Comparison of ENCODE assay signal across 1 cellular context in genomic region chr11:66222358-66223149, GRCh38.
TF ChIP-seq lines count a peak whose summit lies in the region.

No MANE protein-coding gene starts in this region.

TF ChIP-seq in HepG2, 621 proteins besides CTCF, POLR2A, EP300 and RAD21 (continued from another document and continues in another):
- TF ChIP-seq NFAT5 (CRISPR knock-in tag; IDR thresholded peaks at IDR 0.05) = no peak
- peak; percentile 62 for TF ChIP-seq MNT (IDR thresholded peaks at IDR 0.05)
- no peak for TF ChIP-seq ZBTB21 (CRISPR knock-in tag; IDR thresholded peaks at IDR 0.05)
- no peak for TF ChIP-seq ZNF280D (CRISPR knock-in tag; IDR thresholded peaks at IDR 0.05)
- no peak for TF ChIP-seq ZNF562 (CRISPR knock-in tag; IDR thresholded peaks at IDR 0.05; ENCODE audit: borderline replicate concordance)
- no peak for TF ChIP-seq RBM22 (optimal IDR thresholded peaks at IDR 0.05; ENCODE audit: low read length)
- no peak for TF ChIP-seq ZNF558 (CRISPR knock-in tag; IDR thresholded peaks at IDR 0.05; ENCODE audit: borderline replicate concordance)
- TF ChIP-seq MED13 (CRISPR knock-in tag; IDR thresholded peaks at IDR 0.05) = no peak
- TF ChIP-seq HNF1A (IDR thresholded peaks at IDR 0.05; ENCODE audit: low read depth) = no peak
- TF ChIP-seq HNF1A (CRISPR knock-in tag; IDR thresholded peaks at IDR 0.05; ENCODE audit: borderline replicate concordance) = no peak
- TF ChIP-seq ZNF263 (CRISPR knock-in tag; IDR thresholded peaks at IDR 0.05) = peak; percentile 89
- no peak for TF ChIP-seq TOE1 (CRISPR knock-in tag; IDR thresholded peaks at IDR 0.05)
- TF ChIP-seq SNRNP70 (IDR thresholded peaks at IDR 0.05; ENCODE audit: low read depth, low read length) = no peak
- TF ChIP-seq POLR2G (IDR thresholded peaks at IDR 0.05; ENCODE audit: low read depth, low read length) = no peak
- no peak for TF ChIP-seq LRRFIP1 (CRISPR knock-in tag; conservative IDR thresholded peaks at IDR 0.05)
- no peak for TF ChIP-seq PAX8 (CRISPR knock-in tag; IDR thresholded peaks at IDR 0.05; ENCODE audit: borderline replicate concordance)
- TF ChIP-seq ZNF414 (CRISPR knock-in tag; IDR thresholded peaks at IDR 0.05) = no peak
- no peak for TF ChIP-seq ZSCAN20 (CRISPR knock-in tag; IDR thresholded peaks at IDR 0.05; ENCODE audit: borderline replicate concordance)
- no peak for TF ChIP-seq SRSF4 (IDR thresholded peaks at IDR 0.05; ENCODE audit: low read depth, low read length, poor library complexity, severe bottlenecking)
- no peak for TF ChIP-seq FLYWCH1 (CRISPR knock-in tag; IDR thresholded peaks at IDR 0.05)
- TF ChIP-seq ZNF329 (CRISPR knock-in tag; IDR thresholded peaks at IDR 0.05; ENCODE audit: low read depth) = no peak
- no peak for TF ChIP-seq NCOA2 (CRISPR knock-in tag; IDR thresholded peaks at IDR 0.05)
- TF ChIP-seq XRCC5 (optimal IDR thresholded peaks at IDR 0.05; ENCODE audit: low read length) = peak; percentile 97
- TF ChIP-seq SNAI1 (CRISPR knock-in tag; IDR thresholded peaks at IDR 0.05; ENCODE audit: borderline replicate concordance) = no peak
- no peak for TF ChIP-seq NFIC (IDR thresholded peaks at IDR 0.05; ENCODE audit: low read length)
- TF ChIP-seq TIGD3 (CRISPR knock-in tag; IDR thresholded peaks at IDR 0.05; ENCODE audit: borderline replicate concordance) = no peak
- TF ChIP-seq NFKBIZ (CRISPR knock-in tag; IDR thresholded peaks at IDR 0.05) = no peak
- peak; percentile 45; the same call in 1 of the 2 replicates for TF ChIP-seq ZNF567 (CRISPR knock-in tag; IDR thresholded peaks at IDR 0.05; ENCODE audit: borderline replicate concordance)
- TF ChIP-seq HDAC2 (CRISPR knock-in tag; IDR thresholded peaks at IDR 0.05) = peak; percentile 55; the same call in 1 of the 2 replicates
- no peak for TF ChIP-seq ZNF609 (CRISPR knock-in tag; IDR thresholded peaks at IDR 0.05; ENCODE audit: borderline replicate concordance)
- no peak for TF ChIP-seq REXO4 (CRISPR knock-in tag; IDR thresholded peaks at IDR 0.05; ENCODE audit: borderline replicate concordance)
- no peak for TF ChIP-seq ZNF570 (CRISPR knock-in tag; IDR thresholded peaks at IDR 0.05; ENCODE audit: borderline replicate concordance)
- no peak for TF ChIP-seq ZEB1 (IDR thresholded peaks at IDR 0.05; ENCODE audit: insufficient replicate concordance, low read depth)
- peak; percentile 61; the same call in 1 of the 2 replicates for TF ChIP-seq SIN3B (IDR thresholded peaks at IDR 0.05; ENCODE audit: low read length)
- TF ChIP-seq CENPX (CRISPR knock-in tag; IDR thresholded peaks at IDR 0.05) = no peak
